In genomic region chr1:179365342-179366092, GRCh38 we compare ENCODE assay signal across 1 cellular context.
TF ChIP-seq lines count a peak whose summit lies in the region.

Gene AXDND1, plus strand, starts transcription at chr1:179365971. Its CDS starts 539 bp downstream, at chr1:179366510.

TF ChIP-seq in HepG2, 621 proteins besides CTCF, POLR2A, EP300 and RAD21 (continued from another document and continues in another):
- TF ChIP-seq SKIL (CRISPR knock-in tag; IDR thresholded peaks at IDR 0.05; ENCODE audit: borderline replicate concordance): no peak
- no peak for TF ChIP-seq HMG20A (CRISPR knock-in tag; IDR thresholded peaks at IDR 0.05; ENCODE audit: borderline replicate concordance)
- no peak for TF ChIP-seq FLYWCH1 (CRISPR knock-in tag; IDR thresholded peaks at IDR 0.05)
- no peak for TF ChIP-seq ZNF263 (CRISPR knock-in tag; IDR thresholded peaks at IDR 0.05)
- TF ChIP-seq SALL1 (CRISPR knock-in tag; IDR thresholded peaks at IDR 0.05): peak; percentile 77; the same call in 1 of the 2 replicates
- TF ChIP-seq TFE3 (CRISPR knock-in tag; IDR thresholded peaks at IDR 0.05): 0 out of 2 replicates have a peak, but pooled peaks have one; percentile 39
- peak; percentile 50 for TF ChIP-seq POLR2AphosphoS5 (IDR thresholded peaks at IDR 0.05; ENCODE audit: low read depth, low read length)
- 0 out of 2 replicates have a peak, but pooled peaks have one; percentile 42 for TF ChIP-seq MTERF4 (CRISPR knock-in tag; IDR thresholded peaks at IDR 0.05)
- TF ChIP-seq ZFY (CRISPR knock-in tag; IDR thresholded peaks at IDR 0.05): peak; percentile 74
- peak; percentile 65; the same call in 1 of the 2 replicates for TF ChIP-seq ZMYM4 (CRISPR knock-in tag; IDR thresholded peaks at IDR 0.05)
- no peak for TF ChIP-seq ZNF354B (CRISPR knock-in tag; IDR thresholded peaks at IDR 0.05)
- peak; percentile 45; the same call in 1 of the 2 replicates for TF ChIP-seq SALL2 (CRISPR knock-in tag; IDR thresholded peaks at IDR 0.05)
- TF ChIP-seq CEBPB (IDR thresholded peaks at IDR 0.05; ENCODE audit: borderline replicate concordance, low read depth, low read length): peak; percentile 45; the same call in 1 of the 2 replicates
- TF ChIP-seq KLF9 (CRISPR knock-in tag; IDR thresholded peaks at IDR 0.05; ENCODE audit: low read depth): no peak
- TF ChIP-seq ZNF264 (CRISPR knock-in tag; IDR thresholded peaks at IDR 0.05): peak; percentile 7; the same call in 1 of the 2 replicates
- TF ChIP-seq RBM22 (optimal IDR thresholded peaks at IDR 0.05; ENCODE audit: low read length): peak; percentile 60
- no peak for TF ChIP-seq ONECUT2 (CRISPR knock-in tag; IDR thresholded peaks at IDR 0.05)
- TF ChIP-seq ESRRA (CRISPR knock-in tag; IDR thresholded peaks at IDR 0.05; ENCODE audit: low read depth): no peak
- no peak for TF ChIP-seq ZBTB2 (CRISPR knock-in tag; IDR thresholded peaks at IDR 0.05; ENCODE audit: low read depth)
- peak; percentile 68; the same call in 1 of the 2 replicates for TF ChIP-seq SMAD3 (CRISPR knock-in tag; IDR thresholded peaks at IDR 0.05)
- TF ChIP-seq NFE2 (CRISPR knock-in tag; IDR thresholded peaks at IDR 0.05): no peak
- no peak for TF ChIP-seq MZF1 (CRISPR knock-in tag; IDR thresholded peaks at IDR 0.05; ENCODE audit: borderline replicate concordance)
- peak; percentile 75; the same call in 1 of the 2 replicates for TF ChIP-seq ATF1 (CRISPR knock-in tag; IDR thresholded peaks at IDR 0.05)
- TF ChIP-seq JUND (CRISPR knock-in tag; IDR thresholded peaks at IDR 0.05): no peak
- TF ChIP-seq ZNF350 (CRISPR knock-in tag; IDR thresholded peaks at IDR 0.05; ENCODE audit: borderline replicate concordance, low read depth): peak; percentile 80; the same call in 1 of the 2 replicates
- peak; percentile 77; the same call in 1 of the 2 replicates for TF ChIP-seq IRX3 (CRISPR knock-in tag; IDR thresholded peaks at IDR 0.05; ENCODE audit: borderline replicate concordance, low read depth)
- no peak for TF ChIP-seq RELA (CRISPR knock-in tag; IDR thresholded peaks at IDR 0.05)
- TF ChIP-seq TOPORS (CRISPR knock-in tag; IDR thresholded peaks at IDR 0.05): 0 out of 2 replicates have a peak, but pooled peaks have one; percentile 80
- peak; percentile 87 for TF ChIP-seq HOXA3 (CRISPR knock-in tag; IDR thresholded peaks at IDR 0.05)
- no peak for TF ChIP-seq ZNF788 (CRISPR knock-in tag; IDR thresholded peaks at IDR 0.05; ENCODE audit: borderline replicate concordance)
- TF ChIP-seq MIXL1 (CRISPR knock-in tag; IDR thresholded peaks at IDR 0.05): 0 out of 2 replicates have a peak, but pooled peaks have one; percentile 16
- TF ChIP-seq CBX5 (CRISPR knock-in tag; IDR thresholded peaks at IDR 0.05; ENCODE audit: borderline replicate concordance): no peak
- TF ChIP-seq KDM2A (CRISPR knock-in tag; IDR thresholded peaks at IDR 0.05; ENCODE audit: borderline replicate concordance, low read depth): peak; percentile 68; the same call in 1 of the 2 replicates
- peak; percentile 72 for TF ChIP-seq ZGPAT (CRISPR knock-in tag; IDR thresholded peaks at IDR 0.05)
- TF ChIP-seq ZBTB7B (CRISPR knock-in tag; IDR thresholded peaks at IDR 0.05): peak; percentile 72; the same call in 1 of the 2 replicates
- no peak for TF ChIP-seq MLXIP (CRISPR knock-in tag; IDR thresholded peaks at IDR 0.05; ENCODE audit: borderline replicate concordance)
- TF ChIP-seq BCL6 (CRISPR knock-in tag; IDR thresholded peaks at IDR 0.05): no peak
- TF ChIP-seq GRHL1 (CRISPR knock-in tag; conservative IDR thresholded peaks at IDR 0.05): no peak
- TF ChIP-seq ZNF335 (CRISPR knock-in tag; IDR thresholded peaks at IDR 0.05): peak; percentile 100
- TF ChIP-seq ARID5B (CRISPR knock-in tag; IDR thresholded peaks at IDR 0.05): peak; percentile 40
- 0 out of 2 replicates have a peak, but pooled peaks have one; percentile 54 for TF ChIP-seq ZMAT3 (CRISPR knock-in tag; conservative IDR thresholded peaks at IDR 0.05)
